In genomic region chr1:91781371-91781825, GRCh38 we compare ENCODE assay signal across 1 cellular context.
TF ChIP-seq lines count a peak whose summit lies in the region.

No MANE protein-coding gene starts in this region.

TF ChIP-seq in HepG2, 621 proteins besides CTCF, POLR2A, EP300 and RAD21 (continued from another document):
- TF ChIP-seq ZNF530 (CRISPR knock-in tag; IDR thresholded peaks at IDR 0.05; ENCODE audit: low read depth) (no peak), ZNF557 (CRISPR knock-in tag; IDR thresholded peaks at IDR 0.05) (no peak)
